20 cellular contexts compared by ENCODE assay signal in the genomic region with DNA sequence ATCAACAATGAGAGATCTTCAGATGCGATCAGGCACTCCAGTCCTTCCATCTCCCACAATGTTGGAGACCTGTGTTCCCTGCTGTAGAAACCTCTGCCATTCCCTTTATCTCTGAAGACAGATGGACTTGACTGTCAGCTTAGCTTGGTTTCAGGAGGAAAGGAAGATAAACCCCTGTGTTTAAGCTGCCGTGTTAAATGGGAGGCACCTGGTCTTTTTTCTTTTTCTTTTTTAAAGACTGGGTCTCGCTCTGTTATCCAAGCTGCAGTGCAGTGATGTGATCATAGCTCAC.
"Had no signal": no experiment of that assay in that cellular context is flagged by ENCODE, and none has a peak within 500 bp of the region (broad histone marks: within the 10 kb centered on the region; RNA-seq: fewer than 3 reads in every experiment).

No MANE protein-coding gene starts in this region.

- H3K9me3 Mint-ChIP-seq: effector memory CD8-positive, alpha-beta T cell; naive thymus-derived CD4-positive, alpha-beta T cell; stimulated activated naive B cell treated with anti-CD40 and anti-IgM and Interleukin-4, amounts not matched to agents 10 μg/mL and 1 μg/mL and 100 μg/mL, for 72 hours; stimulated activated naive CD8-positive, alpha-beta T cell treated with anti-CD3 and anti-CD28 coated beads, Interleukin-15, amount 100 ng/mL, for 72 hours had no signal

- H3K27me3 ChIP-seq: right atrium auricular region, testis, tibial nerve, upper lobe of right lung, vagina had no signal

- H3K4me1 ChIP-seq: heart right ventricle, right atrium auricular region, sigmoid colon, testis, tibial nerve, upper lobe of right lung, vagina had no signal

- H3K4me3 ChIP-seq: heart right ventricle, right atrium auricular region, sigmoid colon, skin epidermis, testis, tibial nerve, upper lobe of right lung, vagina had no signal

- FAIRE-seq: islet of Langerhans had no signal

- H3K36me3 Mint-ChIP-seq: naive thymus-derived CD4-positive, alpha-beta T cell had no signal

- H3K36me3 ChIP-seq: heart right ventricle, neutrophil, right atrium auricular region, sigmoid colon, tibial nerve, upper lobe of right lung, vagina had no signal

- H3K27ac Mint-ChIP-seq: effector memory CD8-positive, alpha-beta T cell; naive thymus-derived CD4-positive, alpha-beta T cell; nephron progenitor cell; stimulated activated naive B cell treated with anti-CD40 and anti-IgM and Interleukin-4, amounts not matched to agents 10 μg/mL and 1 μg/mL and 100 μg/mL, for 72 hours; stimulated activated naive CD8-positive, alpha-beta T cell treated with anti-CD3 and anti-CD28 coated beads, Interleukin-15, amount 100 ng/mL, for 72 hours had no signal

- H3K4me1 Mint-ChIP-seq: nephron progenitor cell; stimulated activated naive CD8-positive, alpha-beta T cell treated with anti-CD3 and anti-CD28 coated beads, Interleukin-15, amount 100 ng/mL, for 72 hours had no signal

- H3K27ac ChIP-seq: heart right ventricle, neutrophil, right atrium auricular region, sigmoid colon, skin epidermis, testis, tibial nerve, upper lobe of right lung, vagina had no signal

- H3K9me3 ChIP-seq: heart right ventricle, neutrophil, right atrium auricular region, sigmoid colon, testis, tibial nerve, upper lobe of right lung, vagina had no signal

- ATAC-seq: effector memory CD8-positive, alpha-beta T cell; heart right ventricle; naive thymus-derived CD4-positive, alpha-beta T cell; stimulated activated naive B cell treated with anti-CD40 and anti-IgM and Interleukin-4, amounts not matched to agents 10 μg/mL and 1 μg/mL and 100 μg/mL, for 72 hours; stimulated activated naive CD8-positive, alpha-beta T cell treated with anti-CD3 and anti-CD28 coated beads, Interleukin-15, amount 100 ng/mL, for 72 hours; upper lobe of right lung had no signal

- H3K4me3 Mint-ChIP-seq: effector memory CD8-positive, alpha-beta T cell; naive thymus-derived CD4-positive, alpha-beta T cell; nephron progenitor cell; stimulated activated naive B cell treated with anti-CD40 and anti-IgM and Interleukin-4, amounts not matched to agents 10 μg/mL and 1 μg/mL and 100 μg/mL, for 72 hours; stimulated activated naive CD8-positive, alpha-beta T cell treated with anti-CD3 and anti-CD28 coated beads, Interleukin-15, amount 100 ng/mL, for 72 hours had no signal

- DNase-seq: cortex of kidney; effector memory CD8-positive, alpha-beta T cell; heart right ventricle; hypothalamus; mammary epithelial cell; naive thymus-derived CD4-positive, alpha-beta T cell; nephron progenitor cell; sigmoid colon; stimulated activated CD4-positive, alpha-beta T cell treated with anti-CD3 and anti-CD28 coated beads, Interleukin-2, amount 100 ng/mL, for 24 hours; stimulated activated CD4-positive, alpha-beta T cell treated with anti-CD3 and anti-CD28 coated beads, Interleukin-4, amount 100 ng/mL, for 4 hours; stimulated activated naive B cell treated with anti-CD40 and anti-IgM and Interleukin-4, amounts not matched to agents 10 μg/mL and 1 μg/mL and 100 μg/mL, for 72 hours; stimulated activated naive CD8-positive, alpha-beta T cell treated with anti-CD3 and anti-CD28 coated beads, Interleukin-15, amount 100 ng/mL, for 72 hours; testis; upper lobe of right lung had no signal
